ENCODE assay signal across 15 cellular contexts in genomic region chr1:167207940-167208623, GRCh38. TPM values are rescaled to one million over a fixed set of nuclear protein-coding genes. Genes with fewer than 3 reads are reported as not detected.
A peak's percentile ranks its signal among the peaks of the same experiment; 100 is the strongest.
DNase-seq lines count a peak whose midpoint lies in the region; ATAC-seq and TF ChIP-seq lines count a peak whose summit lies in the region.
"Had no signal": no experiment of that assay in that cellular context is flagged by ENCODE, and none has a peak within 500 bp of the region (broad histone marks: within the 10 kb centered on the region; RNA-seq: fewer than 3 reads in every experiment).

No MANE protein-coding gene starts in this region.

- H3K4me3 ChIP-seq in breast epithelium = no peak overlapping the region
- no peak overlapping the region for H3K4me3 ChIP-seq in mucosa of descending colon
- H3K4me3 ChIP-seq: gastroesophageal sphincter, left lung, pancreas had no signal

- BruUV-seq in MCF 10A (replicated peaks; lab: Mats Ljungman, UMichigan) = no TSS peak

- POLR2A ChIA-PET in MCF 10A (lab: Yijun Ruan, JAX) = interaction anchor here (0.5 kb wide), 1 partner anchor 75 kb away, joined by 6 read pairs; no protein-coding TSS in a partner anchor

- no peaks in the 10 kb centered on the region for H3K36me3 Mint-ChIP-seq in MCF 10A (ENCODE audit: insufficient read depth, unreplicated experiment)
- H3K36me3 Mint-ChIP-seq in dendritic cell treated with granulocyte-macrophage colony-stimulating factor and Interleukin-4, amounts not matched to agents 40 ng/mL and 50 ng/mL, for 4 days (ENCODE audit: low read depth) = no peaks in the 10 kb centered on the region
- peaks cover 5% of the 10 kb centered on the region for H3K36me3 Mint-ChIP-seq in stimulated activated naive CD8-positive, alpha-beta T cell treated with anti-CD3 and anti-CD28 coated beads, Interleukin-15, Interleukin-2, amounts not matched to agents 100 ng/mL and 50 ng/mL, for 24 hours (ENCODE audit: low read depth)

- peaks cover 7% of the 10 kb centered on the region for H3K4me1 Mint-ChIP-seq in MCF 10A (ENCODE audit: insufficient read depth, unreplicated experiment)
- no peaks in the 10 kb centered on the region for H3K4me1 Mint-ChIP-seq in dendritic cell treated with granulocyte-macrophage colony-stimulating factor and Interleukin-4, amounts not matched to agents 40 ng/mL and 50 ng/mL, for 4 days (ENCODE audit: low read depth)
- peaks cover 6% of the 10 kb centered on the region for H3K4me1 Mint-ChIP-seq in stimulated activated naive CD8-positive, alpha-beta T cell treated with anti-CD3 and anti-CD28 coated beads, Interleukin-15, Interleukin-2, amounts not matched to agents 100 ng/mL and 50 ng/mL, for 24 hours (ENCODE audit: low read depth)
- H3K4me1 Mint-ChIP-seq: central memory CD8-positive, alpha-beta T cell had no signal

- no peak for ATAC-seq in HG03045 (IDR thresholded peaks at IDR 0.05; ENCODE audit: unreplicated experiment)
- no peak for ATAC-seq in mucosa of descending colon
- ATAC-seq: gastroesophageal sphincter, left lung, pancreas had no signal

- no peaks in the 10 kb centered on the region for H3K36me3 ChIP-seq in breast epithelium
- no peaks in the 10 kb centered on the region for H3K36me3 ChIP-seq in mucosa of descending colon (ENCODE audit: low read depth)
- H3K36me3 ChIP-seq: gastroesophageal sphincter, left lung, pancreas had no signal

- H3K9me3 ChIP-seq in breast epithelium = peaks cover 13 to 27% of the 10 kb centered on the region in 2 donors
- peaks cover 15% of the 10 kb centered on the region for H3K9me3 ChIP-seq in mucosa of descending colon
- H3K9me3 ChIP-seq: pancreas had no signal

- no peak overlapping the region for H3K27ac Mint-ChIP-seq in MCF 10A (ENCODE audit: low read depth, unreplicated experiment)
- H3K27ac Mint-ChIP-seq in dendritic cell treated with granulocyte-macrophage colony-stimulating factor and Interleukin-4, amounts not matched to agents 40 ng/mL and 50 ng/mL, for 4 days = no peak overlapping the region
- peak overlapping the region; percentile 54 for H3K27ac Mint-ChIP-seq in stimulated activated naive CD8-positive, alpha-beta T cell treated with anti-CD3 and anti-CD28 coated beads, Interleukin-15, Interleukin-2, amounts not matched to agents 100 ng/mL and 50 ng/mL, for 24 hours
- H3K27ac Mint-ChIP-seq: CD4-positive, CD25-positive, alpha-beta regulatory T cell had no signal

- H3K4me3 Mint-ChIP-seq in MCF 10A (ENCODE audit: unreplicated experiment) = no peak overlapping the region
- H3K4me3 Mint-ChIP-seq in dendritic cell treated with granulocyte-macrophage colony-stimulating factor and Interleukin-4, amounts not matched to agents 40 ng/mL and 50 ng/mL, for 4 days = peak overlapping the region; percentile 42
- H3K4me3 Mint-ChIP-seq in stimulated activated naive CD8-positive, alpha-beta T cell treated with anti-CD3 and anti-CD28 coated beads, Interleukin-15, Interleukin-2, amounts not matched to agents 100 ng/mL and 50 ng/mL, for 24 hours = no peak overlapping the region
- H3K4me3 Mint-ChIP-seq: CD4-positive, CD25-positive, alpha-beta regulatory T cell; central memory CD8-positive, alpha-beta T cell had no signal

- H3K27ac ChIP-seq in breast epithelium = no peak overlapping the region
- H3K27ac ChIP-seq: gastroesophageal sphincter, left lung, pancreas had no signal

- TF ChIP-seq CTCF in MCF 10A (IDR thresholded peaks at IDR 0.05; ENCODE audit: unreplicated experiment) (peak; percentile 17), breast epithelium (IDR thresholded peaks at IDR 0.05) (no peak), mucosa of descending colon (IDR thresholded peaks at IDR 0.05) (no peak)

- H3K4me1 ChIP-seq in breast epithelium (no peaks in the 10 kb centered on the region), mucosa of descending colon (ENCODE audit: low read depth) (no peaks in the 10 kb centered on the region)
- H3K4me1 ChIP-seq: gastroesophageal sphincter, left lung, pancreas had no signal

- TF ChIP-seq POLR2A in breast epithelium (IDR thresholded peaks at IDR 0.05) = no peak

- DNase-seq in MCF 10A (ENCODE audit: unreplicated experiment) (no peak), breast epithelium (ENCODE audit: low spot score in 2 of 2) (no peak), OCI-M1 (lab: John Stamatoyannopoulos, UW) (peak; percentile 63), kidney glomerular epithelial cell (lab: John Stamatoyannopoulos, UW) (no peak), mucosa of descending colon (no peak)
- DNase-seq: left lung; NCI-H526; pancreas; stimulated activated CD4-positive, alpha-beta T cell treated with anti-CD3 and anti-CD28 coated beads, Interleukin-4, amount 100 ng/mL, for 24 hours had no signal

- H3K9me3 Mint-ChIP-seq in MCF 10A (ENCODE audit: unreplicated experiment) = peaks cover 13% of the 10 kb centered on the region
- peaks cover 39% of the 10 kb centered on the region for H3K9me3 Mint-ChIP-seq in dendritic cell treated with granulocyte-macrophage colony-stimulating factor and Interleukin-4, amounts not matched to agents 40 ng/mL and 50 ng/mL, for 4 days
- H3K9me3 Mint-ChIP-seq in stimulated activated naive CD8-positive, alpha-beta T cell treated with anti-CD3 and anti-CD28 coated beads, Interleukin-15, Interleukin-2, amounts not matched to agents 100 ng/mL and 50 ng/mL, for 24 hours = peaks cover 22% of the 10 kb centered on the region

- CTCF ChIA-PET in MCF 10A (lab: Yijun Ruan, JAX) = interaction anchor here (0.7 to 1.0 kb wide), 4 partner anchors 9 to 149 kb away, joined by 3 to 4 read pairs (median 4); no protein-coding TSS in a partner anchor

- H3K27me3 ChIP-seq in breast epithelium = no peaks in the 10 kb centered on the region
- H3K27me3 ChIP-seq: gastroesophageal sphincter, left lung, pancreas had no signal

- H3K27me3 Mint-ChIP-seq in MCF 10A (ENCODE audit: insufficient read depth, unreplicated experiment) = no peaks in the 10 kb centered on the region
- H3K27me3 Mint-ChIP-seq in dendritic cell treated with granulocyte-macrophage colony-stimulating factor and Interleukin-4, amounts not matched to agents 40 ng/mL and 50 ng/mL, for 4 days = peaks cover 2% of the 10 kb centered on the region
- H3K27me3 Mint-ChIP-seq in stimulated activated naive CD8-positive, alpha-beta T cell treated with anti-CD3 and anti-CD28 coated beads, Interleukin-15, Interleukin-2, amounts not matched to agents 100 ng/mL and 50 ng/mL, for 24 hours = no peaks in the 10 kb centered on the region

- intact Hi-C loops in MCF 10A (cut with micrococcal nuclease) (no loop called here), breast epithelium (cut with DNase I; ENCODE audit: low total_unique reads) (no loop called here), mucosa of descending colon (cut with DNase I, micrococcal nuclease) (no loop called here)
- intact Hi-C loops in dendritic cell treated with granulocyte-macrophage colony-stimulating factor and Interleukin-4, amounts not matched to agents 40 ng/mL and 50 ng/mL, for 4 days (cut with micrococcal nuclease) = loop anchor here (5.0 kb wide), 1 partner anchor 141 kb away; no protein-coding TSS in a partner anchor

RNA-seq across cellular contexts. Expression of gene POU2F1, which starts 12.6 kb away (rescaled TPM):
- total RNA-seq in MCF 10A (2022) = 11.6 and 16.7 TPM in 2 replicates
- total RNA-seq in breast epithelium = 10 to 100 TPM; 20.0 to 29.0 (median 21.0) TPM
- total RNA-seq in mucosa of descending colon = 10 to 100 TPM; 16.9 to 18.5 (median 18.0) TPM
